In genomic region chr1:19949016-19949415, GRCh38 we compare ENCODE assay signal across 15 cellular contexts. TPM values are rescaled to one million over a fixed set of nuclear protein-coding genes. Genes with fewer than 3 reads are reported as not detected.
DNase-seq lines count a peak whose midpoint lies in the region; ATAC-seq, FAIRE-seq and TF ChIP-seq lines count a peak whose summit lies in the region.
"Had no signal": no experiment of that assay in that cellular context is flagged by ENCODE, and none has a peak within 500 bp of the region (broad histone marks: within the 10 kb centered on the region; RNA-seq: fewer than 3 reads in every experiment).

No MANE protein-coding gene starts in this region.

- H4K20me1 ChIP-seq in H1 (replicated peaks in 1 of 2; ENCODE audit: control insufficient read depth in 1 of 2, insufficient read depth in 2 of 2, low read length in 2 of 2), result no peaks in the 10 kb centered on the region

- no peak overlapping the region for H4K5ac ChIP-seq in H1 (ENCODE audit: insufficient read length, low read depth, low read length)

- DNase-seq in EL (peak; percentile 75), MV-4-11 (lab: John Stamatoyannopoulos, UW) (peak; percentile 1), H1 (ENCODE audit: low read depth in 1 of 2, low spot score in 2 of 2) (peak in 1 of 2 experiments; percentile 38), cortex of kidney (lab: John Stamatoyannopoulos, UW) (no peak), OCI-M2 (lab: John Stamatoyannopoulos, UW; ENCODE audit: unreplicated experiment) (no peak)
- DNase-seq: activated CD4-positive, CD25-positive, alpha-beta regulatory T cell; DMS153; stimulated activated CD4-positive, alpha-beta T cell treated with anti-CD3 and anti-CD28 coated beads, Interleukin-1b, Interleukin-23, amount 100 ng/mL, for 48 hours had no signal

- H3K9ac ChIP-seq in H1 (replicated peaks in 1 of 4; ENCODE audit: extremely low read depth in 1 of 4, low read depth in 3 of 4, low read length in 3 of 4), result no peak overlapping the region
- H3K9ac ChIP-seq: neural progenitor cell had no signal

- no peak overlapping the region for H2BK5ac ChIP-seq in H1 (ENCODE audit: low read depth, low read length)

- no peak overlapping the region for H3K4ac ChIP-seq in H1 (replicated peaks; ENCODE audit: insufficient read length, low read depth, low read length)

- no peaks in the 10 kb centered on the region for H3K36me3 ChIP-seq in H1 (ENCODE audit: control insufficient read depth in 2 of 4, insufficient read depth in 4 of 4, low read length in 3 of 4)
- H3K36me3 ChIP-seq in mesodermal cell (ENCODE audit: control insufficient read depth, insufficient read depth, low read length), result no peaks in the 10 kb centered on the region
- H3K36me3 ChIP-seq: neural progenitor cell had no signal

- H3K23ac ChIP-seq in H1 (ENCODE audit: insufficient read length), result no peak overlapping the region

- no peaks in the 10 kb centered on the region for H3K79me2 ChIP-seq in H1 (ENCODE audit: control insufficient read depth in 1 of 2, insufficient read depth in 2 of 2, low read length in 2 of 2)

- H3K9me3 ChIP-seq in H1 (ENCODE audit: insufficient read depth in 2 of 2, low read depth in 1 of 2, low read length in 1 of 2) (peaks cover 4 to 5% of the 10 kb centered on the region in 2 experiments; a peak in 2 of 4 replicates), mesodermal cell (ENCODE audit: control insufficient read depth, low read length) (peaks cover 6% of the 10 kb centered on the region)

- H3K79me1 ChIP-seq in H1 (ENCODE audit: low read depth, low read length), result no peaks in the 10 kb centered on the region

- ATAC-seq in HG03565 (IDR thresholded peaks at IDR 0.05; ENCODE audit: unreplicated experiment), result no peak
- ATAC-seq in HG02623 (IDR thresholded peaks at IDR 0.05; ENCODE audit: unreplicated experiment), result no peak
- ATAC-seq: K562, Right ventricle myocardium inferior had no signal

- no peak overlapping the region for H2BK20ac ChIP-seq in H1 (ENCODE audit: low read length)

- TF ChIP-seq POLR2A in H1 (IDR thresholded peaks at IDR 0.05; ENCODE audit: control extremely low read depth in 1 of 2, low read depth in 2 of 2, low read length in 2 of 2), result no peak

- H3K56ac ChIP-seq in H1 (replicated peaks; ENCODE audit: insufficient read length, low read depth, low read length), result no peak overlapping the region

- H3K18ac ChIP-seq in H1 (ENCODE audit: extremely low read depth, low read length), result peak overlapping the region; percentile 48; the same call in 1 of the 2 replicates

- no peak for TF ChIP-seq RAD21 in H1 (IDR thresholded peaks at IDR 0.05 in 1 of 2, conservative IDR thresholded peaks at IDR 0.05 in 1 of 2; ENCODE audit: low read depth in 2 of 2, low read length in 2 of 2)

- no peak overlapping the region for H3K27ac ChIP-seq in H1 (ENCODE audit: low read depth, low read length)
- peak overlapping the region; percentile 30 for H3K27ac ChIP-seq in mesodermal cell (ENCODE audit: low read depth, low read length, severe bottlenecking)
- H3K27ac ChIP-seq: neural progenitor cell had no signal

- H3K4me3 ChIP-seq in H1 (ENCODE audit: extremely low read depth in 1 of 4, insufficient read depth in 2 of 4, low read depth in 3 of 4, low read length in 4 of 4) (no peak overlapping the region), mesodermal cell (ENCODE audit: extremely low read depth, insufficient read depth, low read length, poor library complexity, severe bottlenecking) (no peak overlapping the region)
- H3K4me3 ChIP-seq: K562, neural progenitor cell had no signal

- H4K91ac ChIP-seq in H1 (replicated peaks; ENCODE audit: insufficient read length, low read length), result peak overlapping the region; percentile 65

- H3K27me3 ChIP-seq in H1 (replicated peaks in 1 of 4; ENCODE audit: control insufficient read depth in 3 of 4, extremely low read depth in 1 of 4, insufficient read depth in 3 of 4, low read length in 3 of 4), result no peaks in the 10 kb centered on the region
- H3K27me3 ChIP-seq: neural progenitor cell had no signal

- no peak overlapping the region for H3K4me2 ChIP-seq in H1 (ENCODE audit: insufficient read depth in 1 of 2, low read depth in 2 of 2, low read length in 2 of 2)
- H3K4me2 ChIP-seq: neural progenitor cell had no signal

- TF ChIP-seq CTCF in H1 (IDR thresholded peaks at IDR 0.05; ENCODE audit: control extremely low read depth in 1 of 3, insufficient read depth in 1 of 3, low read depth in 1 of 3, low read length in 3 of 3), result no peak

- CTCF ChIA-PET in H1 (lab: Charles Lee; ENCODE audit: partially characterized antibody), result interaction anchor here (0.7 to 1.0 kb wide), 3 partner anchors 26 to 265 kb away, joined by 3 read pairs; no protein-coding TSS in a partner anchor

- H3K4me1 ChIP-seq in H1 (replicated peaks in 1 of 4; ENCODE audit: control insufficient read depth in 3 of 4, insufficient read depth in 4 of 4, low read length in 3 of 4) (0 out of 7 replicates have a peak, but pooled peaks cover 0 to 3% (median under 1%) of the 10 kb centered on the region in 4 experiments), mesodermal cell (ENCODE audit: control insufficient read depth, insufficient read depth, low read length, poor library complexity, severe bottlenecking) (peaks cover 7% of the 10 kb centered on the region)
- H3K4me1 ChIP-seq: neural progenitor cell had no signal

- H2AFZ ChIP-seq in H1 (ENCODE audit: low read length), result peak overlapping the region; percentile 65; the same call in 1 of the 2 replicates
- H2AFZ ChIP-seq: neural progenitor cell had no signal

- no peaks in the 10 kb centered on the region; the same call in 1 of the 2 replicates for H3K23me2 ChIP-seq in H1 (ENCODE audit: low read depth, low read length)

- H2BK12ac ChIP-seq in H1 (ENCODE audit: low read depth, low read length), result peak overlapping the region; percentile 68; the same call in 1 of the 2 replicates

- H2AK5ac ChIP-seq in H1 (ENCODE audit: low read depth, low read length), result no peak overlapping the region

- H2BK120ac ChIP-seq in H1 (replicated peaks; ENCODE audit: low read depth, low read length), result no peak overlapping the region

- POLR2A ChIA-PET in H1 (lab: Charles Lee; ENCODE audit: partially characterized antibody), result no interaction called here

- H2BK15ac ChIP-seq in H1 (ENCODE audit: low read length), result no peak overlapping the region

- H4K8ac ChIP-seq in H1 (ENCODE audit: extremely low read depth, insufficient read depth, low read length), result no peak overlapping the region

- TF ChIP-seq EP300 in H1 (IDR thresholded peaks at IDR 0.05; ENCODE audit: borderline replicate concordance in 1 of 2, low read depth in 2 of 2, low read length in 2 of 2), result no peak

- WGBS in H1 (ENCODE audit: extremely low coverage in 1 of 2, insufficient coverage in 1 of 2, insufficient read length in 1 of 2, insufficient replicate concordance in 2 of 2, low coverage in 1 of 2, low lambda C conversion rate in 2 of 2, missing lambda C conversion rate in 1 of 2), 2 experiments, result 83% methylated on average over 2 of the region's 2 CpGs; no CpG with 5 or more reads in 1 of the 2 experiments
- no CpG with 5 or more reads among the region's 2 CpGs for WGBS in mesodermal cell (ENCODE audit: insufficient coverage in 2 of 2), 2 experiments

- no peak overlapping the region for H3K14ac ChIP-seq in H1 (ENCODE audit: insufficient read length)

- FAIRE-seq in H1 (lab: Jason Lieb, UNC), result no peak
- FAIRE-seq: K562 had no signal

TF ChIP-seq in H1, 55 proteins besides CTCF, POLR2A, EP300 and RAD21 (continues in another document):
- TF ChIP-seq SRF (IDR thresholded peaks at IDR 0.05; ENCODE audit: low read depth, low read length) (no peak), CBX8 (IDR thresholded peaks at IDR 0.05; ENCODE audit: borderline replicate concordance, low read depth, low read length) (no peak), KDM4A (IDR thresholded peaks at IDR 0.05; ENCODE audit: low read depth, low read length, severe bottlenecking) (no peak), ATF2 (IDR thresholded peaks at IDR 0.05; ENCODE audit: low read length) (no peak), TBP (IDR thresholded peaks at IDR 0.05; ENCODE audit: low read depth, low read length) (no peak), CHD2 (IDR thresholded peaks at IDR 0.05; ENCODE audit: low read length) (no peak)

RNA-seq across cellular contexts. Expression of gene PLA2G2E, which starts 25.6 kb away (rescaled TPM):
- total RNA-seq in H1 (2021; fragmentation: NEBNext Ultra II Directional; extraction: Animal tissue kit (Norgen Biotek cat#: 25700)), result not detected in 2 replicates
- not detected in 2 replicates for polyA plus RNA-seq in H1 (2011; rRNA removed)
- polyA plus RNA-seq in H1 (2011; cell fraction: cytosol; rRNA removed), result not detected
- polyA plus RNA-seq in H1 (2011; cell fraction: nucleus; rRNA removed), result not detected
- polyA plus RNA-seq in H1 (2012, experiment 1 of 2), result not detected in 4 replicates
- not detected for polyA plus RNA-seq in H1 (2012, experiment 2 of 2)
- polyA plus RNA-seq in H1 (2013, experiment 1 of 2), result not detected
- polyA plus RNA-seq in H1 (2013, experiment 2 of 2), result not detected
- polyA minus RNA-seq in H1 (2011; rRNA and poly(A)+ RNA removed), result not detected in 2 replicates
- polyA minus RNA-seq in H1 (2011; cell fraction: cytosol; rRNA and poly(A)+ RNA removed), result not detected
- polyA minus RNA-seq in H1 (2011; cell fraction: nucleus; rRNA and poly(A)+ RNA removed), result not detected
- polyA plus RNA-seq in mesodermal cell (2013, experiment 1 of 2), result not detected
- polyA plus RNA-seq in mesodermal cell (2013, experiment 2 of 2), result not detected
- total RNA-seq: K562, Right ventricle myocardium inferior, subcutaneous adipose tissue had no signal
- polyA plus RNA-seq: K562 had no signal

RNA-seq across cellular contexts. Expression of gene PLA2G2A, which starts 30.4 kb away (rescaled TPM):
- total RNA-seq in H1 (2021; fragmentation: NEBNext Ultra II Directional; extraction: Animal tissue kit (Norgen Biotek cat#: 25700)), result 0.69 and 1.0 TPM in 2 replicates
- polyA plus RNA-seq in H1 (2011; rRNA removed), result 2.1 and 3.7 TPM in 2 replicates
- polyA plus RNA-seq in H1 (2011; cell fraction: cytosol; rRNA removed), result 3.3 TPM
- 1.5 TPM for polyA plus RNA-seq in H1 (2011; cell fraction: nucleus; rRNA removed)
- polyA plus RNA-seq in H1 (2012, experiment 1 of 2), result 1.1 to 2.0 TPM (median 1.6 TPM) in 4 replicates
- polyA plus RNA-seq in H1 (2012, experiment 2 of 2), result 3.6 TPM
- polyA plus RNA-seq in H1 (2013, experiment 1 of 2), result 0.75 TPM
- 1.2 TPM for polyA plus RNA-seq in H1 (2013, experiment 2 of 2)
- polyA minus RNA-seq in H1 (2011; rRNA and poly(A)+ RNA removed), result 1.5 and 1.9 TPM in 2 replicates
- 1.5 TPM for polyA minus RNA-seq in H1 (2011; cell fraction: cytosol; rRNA and poly(A)+ RNA removed)
- not detected for polyA minus RNA-seq in H1 (2011; cell fraction: nucleus; rRNA and poly(A)+ RNA removed)
- polyA plus RNA-seq in mesodermal cell (2013, experiment 1 of 2), result 3.2 TPM
- 2.5 TPM for polyA plus RNA-seq in mesodermal cell (2013, experiment 2 of 2)
- total RNA-seq: K562 had no signal
- polyA plus RNA-seq: K562 had no signal

Comparison
In these comparisons a context has a peak if more than half of its experiments do, and no peak if none do; other contexts are left out.
1. DNase-seq: peak in EL (single experiment) and MV-4-11 (single experiment); none in cortex of kidney (single experiment) and OCI-M2 (single experiment).